ENCODE assay signal across 40 cellular contexts in genomic region chr7:12517451-12517850, GRCh38. TPM values are rescaled to one million over a fixed set of nuclear protein-coding genes. Genes with fewer than 3 reads are reported as not detected.
"Had no signal": no experiment of that assay in that cellular context is flagged by ENCODE, and none has a peak within 500 bp of the region (broad histone marks: within the 10 kb centered on the region; RNA-seq: fewer than 3 reads in every experiment).

No MANE protein-coding gene starts in this region.

- H3K27ac Mint-ChIP-seq: activated naive CD4-positive, alpha-beta T cell treated with anti-CD3 and anti-CD28 coated beads for 36 hours; activated naive CD4-positive, alpha-beta T cell treated with anti-CD3 and anti-CD28 coated beads, Interleukin-2, amount 10 ng/mL, durations not matched to agents 7 days and 5 days; activated naive CD4-positive, alpha-beta T cell treated with anti-CD3 and anti-CD28 coated beads, Interleukin-2, amount 50 U/mL, for 24 hours; activated naive CD4-positive, alpha-beta T cell treated with anti-CD3 and anti-CD28 coated beads, Interleukin-2, amount 50 U/mL, for 72 hours; activated naive CD8-positive, alpha-beta T cell; activated naive CD8-positive, alpha-beta T cell treated with anti-CD3 and anti-CD28 coated beads for 36 hours; activated naive CD8-positive, alpha-beta T cell treated with anti-CD3 and anti-CD28 coated beads, Interleukin-2, amount 10 ng/mL, durations not matched to agents 7 days and 5 days; activated naive CD8-positive, alpha-beta T cell treated with anti-CD3 and anti-CD28 coated beads, Interleukin-2, amount 50 U/mL, for 24 hours; activated T-cell treated with anti-CD3 and anti-CD28 coated beads, Interleukin-2, amount 50 U/mL, for 72 hours; activated T-helper 1 cell treated with anti-CD3 and anti-CD28 coated beads, Interleukin-12 subunit alpha, Interleukin-12 subunit beta, Interleukin-2, Interleukin-4 antibody, amounts not matched to agents 30 ng/mL and 10 ng/mL and 1 ng/mL, durations not matched to agents 14 hours and 24 hours and 36 hours; activated T-helper 17 cell treated with anti-CD3 and anti-CD28 coated beads, Interleukin-2, amount 50 U/mL, for 72 hours; activated T-helper 2 cell treated with anti-CD3 and anti-CD28 coated beads, Interferon-gamma antibody, Interleukin-2, Interleukin-4, amounts not matched to agents 10 μg/mL and 5 μg/mL and 100 μg/mL, durations not matched to agents 14 hours and 24 hours and 36 hours; brain had no signal

- H3K27me3 ChIP-seq: ascending aorta, body of pancreas, brain microvascular endothelial cell, breast epithelium, cardiac muscle cell, colonic mucosa had no signal

- H3K9me3 Mint-ChIP-seq: activated naive CD4-positive, alpha-beta T cell treated with anti-CD3 and anti-CD28 coated beads, Interleukin-2, amount 10 ng/mL, durations not matched to agents 7 days and 5 days; activated naive CD8-positive, alpha-beta T cell treated with anti-CD3 and anti-CD28 coated beads, Interleukin-2, amount 10 ng/mL, durations not matched to agents 7 days and 5 days; activated T-helper 1 cell treated with anti-CD3 and anti-CD28 coated beads, Interleukin-12 subunit alpha, Interleukin-12 subunit beta, Interleukin-2, Interleukin-4 antibody, amounts not matched to agents 30 ng/mL and 10 ng/mL and 1 ng/mL, durations not matched to agents 14 hours and 24 hours and 36 hours had no signal

- H3K4me1 Mint-ChIP-seq: activated naive CD4-positive, alpha-beta T cell treated with anti-CD3 and anti-CD28 coated beads, Interleukin-2, amount 10 ng/mL, durations not matched to agents 7 days and 5 days; activated naive CD4-positive, alpha-beta T cell treated with anti-CD3 and anti-CD28 coated beads, Interleukin-2, amount 50 U/mL, for 24 hours; activated naive CD8-positive, alpha-beta T cell treated with anti-CD3 and anti-CD28 coated beads for 36 hours; activated naive CD8-positive, alpha-beta T cell treated with anti-CD3 and anti-CD28 coated beads, Interleukin-2, amount 10 ng/mL, durations not matched to agents 7 days and 5 days; activated naive CD8-positive, alpha-beta T cell treated with anti-CD3 and anti-CD28 coated beads, Interleukin-2, amount 50 U/mL, for 24 hours; activated T-helper 17 cell treated with anti-CD3 and anti-CD28 coated beads, Interleukin-2, amount 50 U/mL, for 72 hours; brain; central memory CD8-positive, alpha-beta T cell had no signal

- H3K4me3 Mint-ChIP-seq: activated naive CD4-positive, alpha-beta T cell treated with anti-CD3 and anti-CD28 coated beads for 36 hours; activated naive CD4-positive, alpha-beta T cell treated with anti-CD3 and anti-CD28 coated beads, Interleukin-2, amount 10 ng/mL, durations not matched to agents 7 days and 5 days; activated naive CD4-positive, alpha-beta T cell treated with anti-CD3 and anti-CD28 coated beads, Interleukin-2, amount 50 U/mL, for 24 hours; activated naive CD8-positive, alpha-beta T cell; activated naive CD8-positive, alpha-beta T cell treated with anti-CD3 and anti-CD28 coated beads for 36 hours; activated naive CD8-positive, alpha-beta T cell treated with anti-CD3 and anti-CD28 coated beads, Interleukin-2, amount 10 ng/mL, durations not matched to agents 7 days and 5 days; activated naive CD8-positive, alpha-beta T cell treated with anti-CD3 and anti-CD28 coated beads, Interleukin-2, amount 50 U/mL, for 24 hours; activated T-cell treated with anti-CD3 and anti-CD28 coated beads, Interleukin-2, amount 50 U/mL, for 4 hours; activated T-cell treated with anti-CD3 and anti-CD28 coated beads, Interleukin-2, amount 50 U/mL, for 72 hours; activated T-helper 1 cell treated with anti-CD3 and anti-CD28 coated beads, Interleukin-12 subunit alpha, Interleukin-12 subunit beta, Interleukin-2, Interleukin-4 antibody, amounts not matched to agents 30 ng/mL and 10 ng/mL and 1 ng/mL, durations not matched to agents 14 hours and 24 hours and 36 hours; activated T-helper 17 cell treated with anti-CD3 and anti-CD28 coated beads, Interleukin-2, amount 50 U/mL, for 72 hours; brain; central memory CD8-positive, alpha-beta T cell had no signal

- H3K27ac ChIP-seq: adrenal gland, ascending aorta, body of pancreas, brain microvascular endothelial cell, breast epithelium, cardiac muscle cell, colonic mucosa had no signal

- H3K36me3 Mint-ChIP-seq: activated naive CD4-positive, alpha-beta T cell treated with anti-CD3 and anti-CD28 coated beads, Interleukin-2, amount 10 ng/mL, durations not matched to agents 7 days and 5 days; activated naive CD4-positive, alpha-beta T cell treated with anti-CD3 and anti-CD28 coated beads, Interleukin-2, amount 50 U/mL, for 24 hours; activated naive CD8-positive, alpha-beta T cell treated with anti-CD3 and anti-CD28 coated beads for 36 hours; activated naive CD8-positive, alpha-beta T cell treated with anti-CD3 and anti-CD28 coated beads, Interleukin-2, amount 10 ng/mL, durations not matched to agents 7 days and 5 days had no signal

- DNase-seq: activated effector memory CD4-positive, alpha-beta T cell treated with anti-CD3 and anti-CD28 coated beads, Interleukin-2, amount 50 U/mL, for 16 hours; activated effector memory CD4-positive, alpha-beta T cell treated with Interleukin-2 at 50 U/mL for 16 hours; activated gamma-delta T cell; activated gamma-delta T cell treated with Interleukin-2 at 50 U/mL for 16 hours; activated naive CD4-positive, alpha-beta T cell; activated naive CD4-positive, alpha-beta T cell treated with anti-CD3 and anti-CD28 coated beads for 36 hours; activated naive CD4-positive, alpha-beta T cell treated with anti-CD3 and anti-CD28 coated beads, Interleukin-2, amount 10 ng/mL, durations not matched to agents 7 days and 5 days; activated naive CD4-positive, alpha-beta T cell treated with anti-CD3 and anti-CD28 coated beads, Interleukin-2, amount 50 U/mL, for 16 hours; activated naive CD4-positive, alpha-beta T cell treated with Interleukin-2 at 50 U/mL for 16 hours; activated naive CD8-positive, alpha-beta T cell treated with anti-CD3 and anti-CD28 coated beads for 36 hours; activated naive CD8-positive, alpha-beta T cell treated with anti-CD3 and anti-CD28 coated beads, Interleukin-2, amount 10 ng/mL, durations not matched to agents 7 days and 5 days; activated naive CD8-positive, alpha-beta T cell treated with anti-CD3 and anti-CD28 coated beads, Interleukin-2, amount 50 U/mL, for 24 hours; activated T-cell treated with anti-CD3 and anti-CD28 coated beads, Interleukin-2, amount 50 U/mL, for 4 hours; activated T-cell treated with anti-CD3 and anti-CD28 coated beads, Interleukin-2, amount 50 U/mL, for 48 hours; activated T-cell treated with anti-CD3 and anti-CD28 coated beads, Interleukin-2, amount 50 U/mL, for 72 hours; adrenal gland; amniotic stem cell; amygdala; anterior cingulate cortex; aorta; body of pancreas; brain microvascular endothelial cell; caudate nucleus; central memory CD4-positive, alpha-beta T cell; cerebellar nuclear complex; colonic mucosa had no signal

- H3K9me3 ChIP-seq: adrenal gland, body of pancreas, colonic mucosa had no signal

- FAIRE-seq: astrocyte, bronchial epithelial cell had no signal

- ATAC-seq: activated naive CD4-positive, alpha-beta T cell treated with anti-CD3 and anti-CD28 coated beads, Interleukin-2, amount 50 U/mL, for 72 hours; activated naive CD8-positive, alpha-beta T cell treated with anti-CD3 and anti-CD28 coated beads, Interleukin-2, amount 50 U/mL, for 24 hours; activated T-cell treated with anti-CD3 and anti-CD28 coated beads, Interleukin-2, amount 50 U/mL, for 4 hours; activated T-cell treated with anti-CD3 and anti-CD28 coated beads, Interleukin-2, amount 50 U/mL, for 72 hours; activated T-helper 17 cell treated with anti-CD3 and anti-CD28 coated beads, Interleukin-2, amount 50 U/mL, for 72 hours; body of pancreas had no signal

- H3K4me1 ChIP-seq: adrenal gland, ascending aorta, body of pancreas, breast epithelium, colonic mucosa had no signal

- H3K4me3 ChIP-seq: adrenal gland, ascending aorta, body of pancreas, breast epithelium, cardiac muscle cell, colonic mucosa had no signal

- H3K36me3 ChIP-seq: adrenal gland, ascending aorta, brain microvascular endothelial cell, breast epithelium, cardiac muscle cell, colonic mucosa had no signal

RNA-seq across cellular contexts. Expression of gene SCIN, which starts 53.1 kb away (rescaled TPM):
- total RNA-seq: activated T-helper 1 cell treated with anti-CD3 and anti-CD28 coated beads, Interleukin-12 subunit alpha, Interleukin-12 subunit beta, Interleukin-2, Interleukin-4 antibody, amounts not matched to agents 30 ng/mL and 10 ng/mL and 1 ng/mL, durations not matched to agents 14 hours and 24 hours and 36 hours; activated T-helper 2 cell treated with anti-CD3 and anti-CD28 coated beads, Interferon-gamma antibody, Interleukin-2, Interleukin-4, amounts not matched to agents 10 μg/mL and 5 μg/mL and 100 μg/mL, durations not matched to agents 14 hours and 24 hours and 36 hours; ascending aorta; cardiac septum had no signal
